Comparison of ENCODE assay signal across 21 cellular contexts in the genomic region with DNA sequence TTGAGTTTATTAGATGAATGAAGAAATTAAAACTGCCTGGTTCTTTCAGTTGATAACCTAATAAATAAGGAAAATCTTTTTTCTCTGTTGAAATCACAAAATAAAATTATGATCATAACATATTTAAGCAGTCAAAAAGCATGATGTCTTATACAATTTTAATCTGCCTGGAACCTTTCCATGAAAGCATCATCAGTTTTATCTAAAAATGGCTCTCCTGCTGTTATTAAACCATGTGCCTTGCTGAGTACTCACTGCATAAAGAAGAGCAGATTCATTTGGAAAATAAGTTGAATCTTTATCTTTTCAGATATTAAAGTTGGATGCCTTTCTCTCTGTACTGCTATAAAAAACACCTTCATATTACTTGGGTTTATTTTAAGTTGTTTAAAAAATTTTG.
A peak's percentile ranks its signal among the peaks of the same experiment; 100 is the strongest.
DNase-seq lines count a peak whose midpoint lies in the region; ATAC-seq and TF ChIP-seq lines count a peak whose summit lies in the region.
"Had no signal": no experiment of that assay in that cellular context is flagged by ENCODE, and none has a peak within 500 bp of the region (broad histone marks: within the 10 kb centered on the region; RNA-seq: fewer than 3 reads in every experiment).

No MANE protein-coding gene starts in this region.

- H3K27ac Mint-ChIP-seq in activated naive CD8-positive, alpha-beta T cell treated with anti-CD3 and anti-CD28 coated beads, Interleukin-2, amount 50 U/mL, for 24 hours, result no peak overlapping the region
- H3K27ac Mint-ChIP-seq: CD4-positive, CD25-positive, alpha-beta regulatory T cell; CD8-positive, alpha-beta memory T cell; HFFc6; IgD-negative memory B cell had no signal

- intact Hi-C loops in dorsolateral prefrontal cortex (cut with DNase I), result loop anchor here (2.0 to 10.0 kb wide), 3 partner anchors 145 to 285 kb away; partner anchors contain the start of gene SLC24A2 (in 1 of the 2)

- peak; percentile 27 for DNase-seq in NCI-H446 treated with DMSO at 0.1 percent for 48 hours (lab: John Stamatoyannopoulos, UW)
- DNase-seq in SK-N-MC (ENCODE audit: low read depth, low spot score), result no peak
- DNase-seq in dorsolateral prefrontal cortex, result no peak
- no peak for DNase-seq in substantia nigra (lab: John Stamatoyannopoulos, UW)
- DNase-seq in NCI-H1436 (lab: John Stamatoyannopoulos, UW), result no peak
- no peak for DNase-seq in activated naive CD8-positive, alpha-beta T cell treated with anti-CD3 and anti-CD28 coated beads, Interleukin-2, amount 50 U/mL, for 24 hours
- DNase-seq in GDM1 (lab: John Stamatoyannopoulos, UW), result no peak
- DNase-seq: ACHN; BE2C; CD4-positive, CD25-positive, alpha-beta regulatory T cell; CD8-positive, alpha-beta memory T cell; COR-L47; DMS153; DMS79; GF-D8; GOT3; H7; HFFc6 had no signal

- H3K27me3 Mint-ChIP-seq in activated naive CD8-positive, alpha-beta T cell treated with anti-CD3 and anti-CD28 coated beads, Interleukin-2, amount 50 U/mL, for 24 hours, result no peaks in the 10 kb centered on the region
- H3K27me3 Mint-ChIP-seq: IgD-negative memory B cell had no signal

- TF ChIP-seq CTCF in dorsolateral prefrontal cortex (IDR thresholded peaks at IDR 0.05 in 54 of 56, conservative IDR thresholded peaks at IDR 0.05 in 2 of 56; ENCODE audit: low read depth in 1 of 56, partially characterized antibody in 56 of 56), result no peak

- no peak for ATAC-seq in activated naive CD8-positive, alpha-beta T cell treated with anti-CD3 and anti-CD28 coated beads, Interleukin-2, amount 50 U/mL, for 24 hours
- ATAC-seq: HCT116, HepG2 had no signal

- H3K27me3 ChIP-seq in dorsolateral prefrontal cortex, result no peaks in the 10 kb centered on the region
- H3K27me3 ChIP-seq: BE2C had no signal

- H3K27ac ChIP-seq in SK-N-MC, result peak overlapping the region; percentile 69; the same call in 1 of the 2 replicates
- peak overlapping the region in 58 of 59 donors; percentile 44 to 96 (median 86) for H3K27ac ChIP-seq in dorsolateral prefrontal cortex
- peak overlapping the region; percentile 69 for H3K27ac ChIP-seq in substantia nigra (ENCODE audit: low read depth, low read length, poor library complexity, severe bottlenecking)

- no peak overlapping the region for H3K4me3 ChIP-seq in SK-N-MC
- no peak overlapping the region for H3K4me3 ChIP-seq in dorsolateral prefrontal cortex

- no peaks in the 10 kb centered on the region for H3K36me3 ChIP-seq in SK-N-MC (ENCODE audit: insufficient read depth, low read length)
- H3K36me3 ChIP-seq: BE2C had no signal

- no peak overlapping the region for H3K4me3 Mint-ChIP-seq in activated naive CD8-positive, alpha-beta T cell treated with anti-CD3 and anti-CD28 coated beads, Interleukin-2, amount 50 U/mL, for 24 hours
- H3K4me3 Mint-ChIP-seq: CD4-positive, CD25-positive, alpha-beta regulatory T cell; CD8-positive, alpha-beta memory T cell; HFFc6; IgD-negative memory B cell had no signal

- H3K9me3 ChIP-seq in SK-N-MC (ENCODE audit: low read depth, low read length), result no peaks in the 10 kb centered on the region
- H3K9me3 ChIP-seq: BE2C had no signal

- H3K4me1 Mint-ChIP-seq in activated naive CD8-positive, alpha-beta T cell treated with anti-CD3 and anti-CD28 coated beads, Interleukin-2, amount 50 U/mL, for 24 hours, result no peaks in the 10 kb centered on the region
- H3K4me1 Mint-ChIP-seq: CD4-positive, CD25-positive, alpha-beta regulatory T cell; CD8-positive, alpha-beta memory T cell; IgD-negative memory B cell had no signal

- no peaks in the 10 kb centered on the region for H3K36me3 Mint-ChIP-seq in activated naive CD8-positive, alpha-beta T cell treated with anti-CD3 and anti-CD28 coated beads, Interleukin-2, amount 50 U/mL, for 24 hours (ENCODE audit: low read depth)
- H3K36me3 Mint-ChIP-seq: CD4-positive, CD25-positive, alpha-beta regulatory T cell; CD8-positive, alpha-beta memory T cell; IgD-negative memory B cell had no signal

- H3K9ac ChIP-seq in SK-N-MC (ENCODE audit: insufficient read length), result no peak overlapping the region

- H3K9me3 Mint-ChIP-seq in activated naive CD8-positive, alpha-beta T cell treated with anti-CD3 and anti-CD28 coated beads, Interleukin-2, amount 50 U/mL, for 24 hours, result no peaks in the 10 kb centered on the region
- H3K9me3 Mint-ChIP-seq: CD4-positive, CD25-positive, alpha-beta regulatory T cell; CD8-positive, alpha-beta memory T cell; IgD-negative memory B cell had no signal
